In the genomic region with DNA sequence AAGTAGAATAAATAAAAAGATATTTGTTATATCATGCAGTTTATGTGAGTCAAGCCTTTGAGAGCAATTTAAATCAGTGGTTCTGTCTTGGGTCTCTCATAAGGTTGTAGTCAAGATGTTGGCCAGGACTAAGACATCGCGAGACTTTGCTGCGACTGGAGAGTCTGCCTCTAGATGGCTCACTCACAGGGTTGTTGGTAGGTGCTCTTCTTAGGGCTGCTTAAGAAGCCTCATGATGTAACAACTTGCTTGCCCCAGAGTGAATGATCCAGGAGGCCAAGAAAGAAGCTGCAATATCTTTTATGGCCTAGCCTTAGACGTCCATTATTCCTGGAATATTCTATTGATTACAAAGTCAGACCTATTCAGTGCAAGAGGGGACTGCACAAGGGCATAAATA, we compare ENCODE assay signal across 1 cellular context.
TF ChIP-seq lines count a peak whose summit lies in the region.

No MANE protein-coding gene starts in this region.

TF ChIP-seq in GM23338, 12 proteins besides CTCF, POLR2A, EP300 and RAD21:
- TF ChIP-seq, protein P1, sequence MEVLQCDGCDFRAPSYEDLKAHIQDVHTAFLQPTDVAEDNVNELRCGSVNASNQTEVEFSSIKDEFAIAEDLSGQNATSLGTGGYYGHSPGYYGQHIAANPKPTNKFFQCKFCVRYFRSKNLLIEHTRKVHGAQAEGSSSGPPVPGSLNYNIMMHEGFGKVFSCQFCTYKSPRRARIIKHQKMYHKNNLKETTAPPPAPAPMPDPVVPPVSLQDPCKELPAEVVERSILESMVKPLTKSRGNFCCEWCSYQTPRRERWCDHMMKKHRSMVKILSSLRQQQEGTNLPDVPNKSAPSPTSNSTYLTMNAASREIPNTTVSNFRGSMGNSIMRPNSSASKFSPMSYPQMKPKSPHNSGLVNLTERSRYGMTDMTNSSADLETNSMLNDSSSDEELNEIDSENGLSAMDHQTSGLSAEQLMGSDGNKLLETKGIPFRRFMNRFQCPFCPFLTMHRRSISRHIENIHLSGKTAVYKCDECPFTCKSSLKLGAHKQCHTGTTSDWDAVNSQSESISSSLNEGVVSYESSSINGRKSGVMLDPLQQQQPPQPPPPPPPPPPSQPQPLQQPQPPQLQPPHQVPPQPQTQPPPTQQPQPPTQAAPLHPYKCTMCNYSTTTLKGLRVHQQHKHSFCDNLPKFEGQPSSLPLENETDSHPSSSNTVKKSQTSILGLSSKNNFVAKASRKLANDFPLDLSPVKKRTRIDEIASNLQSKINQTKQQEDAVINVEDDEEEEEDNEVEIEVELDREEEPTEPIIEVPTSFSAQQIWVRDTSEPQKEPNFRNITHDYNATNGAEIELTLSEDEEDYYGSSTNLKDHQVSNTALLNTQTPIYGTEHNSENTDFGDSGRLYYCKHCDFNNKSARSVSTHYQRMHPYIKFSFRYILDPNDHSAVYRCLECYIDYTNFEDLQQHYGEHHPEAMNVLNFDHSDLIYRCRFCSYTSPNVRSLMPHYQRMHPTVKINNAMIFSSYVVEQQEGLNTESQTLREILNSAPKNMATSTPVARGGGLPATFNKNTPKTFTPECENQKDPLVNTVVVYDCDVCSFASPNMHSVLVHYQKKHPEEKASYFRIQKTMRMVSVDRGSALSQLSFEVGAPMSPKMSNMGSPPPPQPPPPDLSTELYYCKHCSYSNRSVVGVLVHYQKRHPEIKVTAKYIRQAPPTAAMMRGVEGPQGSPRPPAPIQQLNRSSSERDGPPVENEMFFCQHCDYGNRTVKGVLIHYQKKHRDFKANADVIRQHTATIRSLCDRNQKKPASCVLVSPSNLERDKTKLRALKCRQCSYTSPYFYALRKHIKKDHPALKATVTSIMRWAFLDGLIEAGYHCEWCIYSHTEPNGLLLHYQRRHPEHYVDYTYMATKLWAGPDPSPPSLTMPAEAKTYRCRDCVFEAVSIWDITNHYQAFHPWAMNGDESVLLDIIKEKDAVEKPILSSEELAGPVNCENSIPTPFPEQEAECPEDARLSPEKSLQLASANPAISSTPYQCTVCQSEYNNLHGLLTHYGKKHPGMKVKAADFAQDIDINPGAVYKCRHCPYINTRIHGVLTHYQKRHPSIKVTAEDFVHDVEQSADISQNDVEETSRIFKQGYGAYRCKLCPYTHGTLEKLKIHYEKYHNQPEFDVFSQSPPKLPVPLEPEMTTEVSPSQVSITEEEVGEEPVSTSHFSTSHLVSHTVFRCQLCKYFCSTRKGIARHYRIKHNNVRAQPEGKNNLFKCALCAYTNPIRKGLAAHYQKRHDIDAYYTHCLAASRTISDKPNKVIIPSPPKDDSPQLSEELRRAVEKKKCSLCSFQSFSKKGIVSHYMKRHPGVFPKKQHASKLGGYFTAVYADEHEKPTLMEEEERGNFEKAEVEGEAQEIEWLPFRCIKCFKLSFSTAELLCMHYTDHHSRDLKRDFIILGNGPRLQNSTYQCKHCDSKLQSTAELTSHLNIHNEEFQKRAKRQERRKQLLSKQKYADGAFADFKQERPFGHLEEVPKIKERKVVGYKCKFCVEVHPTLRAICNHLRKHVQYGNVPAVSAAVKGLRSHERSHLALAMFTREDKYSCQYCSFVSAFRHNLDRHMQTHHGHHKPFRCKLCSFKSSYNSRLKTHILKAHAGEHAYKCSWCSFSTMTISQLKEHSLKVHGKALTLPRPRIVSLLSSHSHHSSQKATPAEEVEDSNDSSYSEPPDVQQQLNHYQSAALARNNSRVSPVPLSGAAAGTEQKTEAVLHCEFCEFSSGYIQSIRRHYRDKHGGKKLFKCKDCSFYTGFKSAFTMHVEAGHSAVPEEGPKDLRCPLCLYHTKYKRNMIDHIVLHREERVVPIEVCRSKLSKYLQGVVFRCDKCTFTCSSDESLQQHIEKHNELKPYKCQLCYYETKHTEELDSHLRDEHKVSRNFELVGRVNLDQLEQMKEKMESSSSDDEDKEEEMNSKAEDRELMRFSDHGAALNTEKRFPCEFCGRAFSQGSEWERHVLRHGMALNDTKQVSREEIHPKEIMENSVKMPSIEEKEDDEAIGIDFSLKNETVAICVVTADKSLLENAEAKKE (CRISPR knock-in tag; IDR thresholded peaks at IDR 0.05): peak; percentile 81; the same call in 1 of the 2 replicates
- TF ChIP-seq STAT1 (IDR thresholded peaks at IDR 0.05; ENCODE audit: unreplicated experiment) (no peak), POLR2AphosphoS5 (IDR thresholded peaks at IDR 0.05; ENCODE audit: low read depth) (no peak), CREB1 (CRISPR knock-in tag; IDR thresholded peaks at IDR 0.05; ENCODE audit: low read depth) (no peak)
TF ChIP-seq in GM23338: peak in this region for 1.
